15 cellular contexts compared by ENCODE assay signal in the genomic region with DNA sequence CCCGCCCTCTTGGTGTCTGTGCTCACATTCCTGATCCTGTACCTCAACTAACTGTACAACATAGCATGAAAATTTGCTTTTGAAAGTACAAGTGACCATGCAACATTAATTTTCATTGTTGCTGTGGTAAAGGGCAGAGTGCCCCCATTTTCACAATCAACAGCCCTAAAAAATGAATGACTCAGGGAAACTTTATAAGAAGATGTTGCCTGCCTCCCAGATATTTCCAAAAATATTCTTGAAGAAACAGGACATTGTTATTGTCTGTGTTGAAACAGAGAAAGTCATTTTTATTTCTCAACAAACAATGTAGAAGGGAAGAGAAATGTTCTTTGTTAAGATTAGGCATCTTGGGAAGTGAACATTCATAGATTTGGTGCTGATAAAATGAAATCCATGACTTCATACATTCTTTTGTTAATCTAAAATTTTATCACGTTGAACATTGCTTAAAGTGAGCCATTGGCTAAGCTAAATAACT.
"Had no signal": no experiment of that assay in that cellular context is flagged by ENCODE, and none has a peak within 500 bp of the region (broad histone marks: within the 10 kb centered on the region; RNA-seq: fewer than 3 reads in every experiment).

No MANE protein-coding gene starts in this region.

- H3K4me3 Mint-ChIP-seq: activated CD4-positive, alpha-beta T cell treated with anti-CD3 and anti-CD28 coated beads, Interleukin-2, amount 10 ng/mL, durations not matched to agents 7 days and 5 days; natural killer cell treated with Interleukin-12 subunit alpha and Interleukin-12 subunit beta and Interleukin-15 and Interleukin-18, amount 100 ng/mL, for 72 hours; T-helper 17 cell had no signal

- DNase-seq: activated CD4-positive, alpha-beta T cell treated with anti-CD3 and anti-CD28 coated beads, Interleukin-2, amount 10 ng/mL, durations not matched to agents 7 days and 5 days; activated naive CD4-positive, alpha-beta T cell; dermis blood vessel endothelial cell; glutamatergic neuron; hypothalamus; left ventricle myocardium inferior; retina; stimulated activated CD4-positive, alpha-beta T cell treated with anti-CD3 and anti-CD28 coated beads, Interleukin-15, amount 100 ng/mL, for 24 hours; stimulated activated CD4-positive, alpha-beta T cell treated with anti-CD3 and anti-CD28 coated beads, Interleukin-4, amount 100 ng/mL, for 1 hour; stimulated activated naive CD4-positive, alpha-beta T cell; T-helper 17 cell had no signal

- H3K4me3 ChIP-seq: ascending aorta, left ventricle myocardium inferior, tibial nerve had no signal

- H3K36me3 Mint-ChIP-seq: natural killer cell treated with Interleukin-12 subunit alpha and Interleukin-12 subunit beta and Interleukin-15 and Interleukin-18, amount 100 ng/mL, for 72 hours had no signal

- H3K4me1 ChIP-seq: ascending aorta, left ventricle myocardium inferior had no signal

- H3K27ac Mint-ChIP-seq: activated CD4-positive, alpha-beta T cell treated with anti-CD3 and anti-CD28 coated beads, Interleukin-2, amount 10 ng/mL, durations not matched to agents 7 days and 5 days; natural killer cell treated with Interleukin-12 subunit alpha and Interleukin-12 subunit beta and Interleukin-15 and Interleukin-18, amount 100 ng/mL, for 72 hours; T-helper 17 cell had no signal

- H3K36me3 ChIP-seq: ascending aorta, left ventricle myocardium inferior, tibial nerve had no signal

- H3K27ac ChIP-seq: ascending aorta, epithelial cell of prostate, left ventricle myocardium inferior had no signal

- H3K27me3 ChIP-seq: ascending aorta, tibial nerve had no signal

- H3K9me3 Mint-ChIP-seq: activated CD4-positive, alpha-beta T cell treated with anti-CD3 and anti-CD28 coated beads, Interleukin-2, amount 10 ng/mL, durations not matched to agents 7 days and 5 days; natural killer cell treated with Interleukin-12 subunit alpha and Interleukin-12 subunit beta and Interleukin-15 and Interleukin-18, amount 100 ng/mL, for 72 hours had no signal

- H3K4me1 Mint-ChIP-seq: activated CD4-positive, alpha-beta T cell treated with anti-CD3 and anti-CD28 coated beads, Interleukin-2, amount 10 ng/mL, durations not matched to agents 7 days and 5 days; T-helper 17 cell had no signal

- ATAC-seq: natural killer cell treated with Interleukin-12 subunit alpha and Interleukin-12 subunit beta and Interleukin-15 and Interleukin-18, amount 100 ng/mL, for 72 hours; T-helper 17 cell had no signal

- H3K9me3 ChIP-seq: ascending aorta, left ventricle myocardium inferior, tibial nerve had no signal
